Comparison of ENCODE assay signal across 8 cellular contexts in the genomic region with DNA sequence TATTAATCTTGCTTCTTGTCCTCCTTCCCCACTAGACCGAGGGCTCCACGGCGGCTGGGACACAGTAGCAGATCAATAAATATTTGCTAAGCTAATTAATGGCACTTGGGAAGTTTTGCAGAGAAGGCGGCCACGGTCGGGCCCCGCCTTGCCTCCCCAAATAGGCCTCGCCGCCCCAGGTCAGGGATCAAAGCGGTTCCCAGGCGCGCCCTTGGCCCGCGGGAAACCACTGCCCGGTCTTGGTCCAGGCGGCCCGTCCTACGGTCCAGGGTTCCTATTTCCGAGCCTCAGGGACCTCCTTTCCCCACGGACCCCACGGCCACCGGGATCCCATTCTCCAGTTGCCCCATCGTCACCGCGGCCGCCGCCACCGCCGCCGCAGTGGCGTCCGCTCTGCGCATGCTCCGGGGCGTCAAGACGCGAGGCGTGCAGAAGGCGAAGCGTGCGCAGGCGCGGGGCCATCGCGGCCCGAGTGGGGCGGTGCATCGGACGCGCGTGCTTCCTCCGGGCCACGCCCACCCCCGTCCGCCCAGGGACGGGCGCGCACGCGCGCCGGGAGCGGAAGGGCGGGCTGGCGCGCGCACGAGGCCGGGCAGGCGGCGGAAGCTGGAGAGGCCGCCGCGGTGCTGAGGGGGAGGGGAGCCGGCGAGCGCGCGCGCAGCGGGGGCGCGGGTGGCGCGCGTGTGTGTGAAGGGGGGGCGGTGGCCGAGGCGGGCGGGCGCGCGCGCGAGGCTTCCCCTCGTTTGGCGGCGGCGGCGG. TPM values are rescaled to one million over a fixed set of nuclear protein-coding genes. Genes with fewer than 3 reads are reported as not detected.
DNase-seq lines count a peak whose midpoint lies in the region; ATAC-seq, FAIRE-seq and TF ChIP-seq lines count a peak whose summit lies in the region.

A gene (plus strand): TSS at position 717 of the 759 bp plus-strand sequence. CDS start 23,122 bp downstream, outside the sequence.

- TF ChIP-seq CTCF in adrenal gland (IDR thresholded peaks at IDR 0.05) (no peak), heart left ventricle (IDR thresholded peaks at IDR 0.05) (no peak), transverse colon (IDR thresholded peaks at IDR 0.05) (no peak)

- intact Hi-C loops in adrenal gland (cut with DNase I), result no loop called here
- intact Hi-C loops in heart left ventricle (cut with DNase I), result no loop called here
- intact Hi-C loops in transverse colon (cut with DNase I; ENCODE audit: low total_unique reads), result no loop called here

- peaks cover 5 to 18% of the 10 kb centered on the region in 2 donors for H3K4me1 ChIP-seq in adrenal gland (replicated peaks in 1 of 2)
- peaks cover 0 to 23% (median 18%) of the 10 kb centered on the region in 12 donors for H3K4me1 ChIP-seq in heart left ventricle
- peaks cover 5 to 28% (median 19%) of the 10 kb centered on the region in 4 donors for H3K4me1 ChIP-seq in transverse colon

- WGBS in adrenal gland, 4 donors, result 0 to 2% (median 1%) methylated on average over 12 to 100 of the region's 100 CpGs
- 0 to 1% (median 1%) methylated on average over 42 to 100 of the region's 100 CpGs for WGBS in heart left ventricle, 4 donors
- WGBS in transverse colon (ENCODE audit: low coverage in 1 of 2), 2 donors, result 1% methylated on average over 79 of the region's 100 CpGs; no CpG with 5 or more reads in 1 of the 2 donors

- peak; percentile 100 for FAIRE-seq in GM12891 (lab: Jason Lieb, UNC)

- H3K27ac ChIP-seq in adrenal gland (peak within 1 kb of the TSS; percentile 79 to 99 (median 94)), heart left ventricle (peak within 1 kb of the TSS; percentile 92 to 99 (median 96)), transverse colon (peak within 1 kb of the TSS; percentile 93 to 96 (median 94))

- TF ChIP-seq POLR2A in GM12891 (IDR thresholded peaks at IDR 0.05; ENCODE audit: low read depth, low read length), result peak; percentile 79; the same call in 1 of the 2 replicates
- peak; percentile 86 to 98 for TF ChIP-seq POLR2A in adrenal gland (IDR thresholded peaks at IDR 0.05)
- TF ChIP-seq POLR2A in heart left ventricle (IDR thresholded peaks at IDR 0.05), result peak; percentile 34 to 93
- TF ChIP-seq POLR2A in transverse colon (IDR thresholded peaks at IDR 0.05), result peak; percentile 91

- H3K27me3 ChIP-seq in adrenal gland (no peaks in the 10 kb centered on the region), heart left ventricle (no peaks in the 10 kb centered on the region), transverse colon (no peaks in the 10 kb centered on the region)

- DNase-seq in GM12891 (ENCODE audit: insufficient read length, low spot score), result peak; percentile 96
- DNase-seq in NCI-H146 treated with DMSO at 0.1 percent for 48 hours (lab: John Stamatoyannopoulos, UW; ENCODE audit: unreplicated experiment), result peak; percentile 90
- DNase-seq in T-helper 1 cell, result peak; percentile 96 to 100 (median 97)
- peak; percentile 96 to 99 (median 97) for DNase-seq in adrenal gland
- peak; percentile 97 to 100 (median 98) for DNase-seq in heart left ventricle
- DNase-seq in pons (ENCODE audit: low spot score), result peak; percentile 93
- DNase-seq in transverse colon, result peak; percentile 99

- H3K4me3 ChIP-seq in adrenal gland, result peak within 1 kb of the TSS; percentile 62 to 100 (median 76)
- H3K4me3 ChIP-seq in heart left ventricle, result peak within 1 kb of the TSS; percentile 66 to 98 (median 91)
- peak within 1 kb of the TSS; percentile 73 to 98 (median 95) for H3K4me3 ChIP-seq in transverse colon

- H3K36me3 ChIP-seq in adrenal gland (replicated peaks in 1 of 2), result no peaks in the 10 kb centered on the region
- H3K36me3 ChIP-seq in heart left ventricle, result peaks cover 0 to 3% (median 0%) of the 10 kb centered on the region in 9 donors
- H3K36me3 ChIP-seq in transverse colon, result no peaks in the 10 kb centered on the region

- no peak for TF ChIP-seq EP300 in transverse colon (IDR thresholded peaks at IDR 0.05; ENCODE audit: low read depth)

- in situ Hi-C loops in transverse colon (cut with MboI; ENCODE audit: low pct_ligation_motif_present in 1 of 4, low pct_unique_long_range_greater_than_20kb in 1 of 4, low sequenced_read_pairs in 3 of 4), result no loop called here

- ATAC-seq in HG02840 (IDR thresholded peaks at IDR 0.05; ENCODE audit: low FRiP score, unreplicated experiment), result peak; percentile 75
- peak; percentile 93 to 97 (median 96) for ATAC-seq in heart left ventricle

- H3K9me3 ChIP-seq in adrenal gland (replicated peaks in 1 of 3) (no peaks in the 10 kb centered on the region), heart left ventricle (no peaks in the 10 kb centered on the region), transverse colon (no peaks in the 10 kb centered on the region)

TF ChIP-seq in GM12891, 5 proteins besides CTCF, POLR2A, EP300 and RAD21:
- TF ChIP-seq POU2F2 (IDR thresholded peaks at IDR 0.05; ENCODE audit: low read depth, low read length) (peak; percentile 59), PAX5 (IDR thresholded peaks at IDR 0.05; ENCODE audit: insufficient read depth, low read length, severe bottlenecking) (no peak), TAF1 (IDR thresholded peaks at IDR 0.05; ENCODE audit: low read depth, low read length) (peak; percentile 44; the same call in 1 of the 2 replicates), SPI1 (IDR thresholded peaks at IDR 0.05; ENCODE audit: low read depth, low read length) (0 out of 2 replicates have a peak, but pooled peaks have one; percentile 33), POLR2AphosphoS5 (IDR thresholded peaks at IDR 0.05; ENCODE audit: low read depth, low read length) (peak; percentile 87)

RNA-seq across cellular contexts. Expression of the gene that starts here (rescaled TPM):
- polyA plus RNA-seq in GM12891 (2012; ENCODE audit: low read depth, missing spikeins), result 98.5 TPM
- 100 to 1,000 TPM in 1 of 8 donors, 10 to 100 TPM in 7; 53.5 to 114 (median 64.9) TPM for total RNA-seq in adrenal gland
- 100 to 1,000 TPM in 1 of 3 donors, 10 to 100 TPM in 2; 58.8 to 124 (median 80.0) TPM for polyA plus RNA-seq in adrenal gland
- 10 to 100 TPM; 34.1 to 70.9 (median 48.3) TPM for total RNA-seq in heart left ventricle
- 10 to 100 TPM; 49.5 to 62.5 TPM for polyA plus RNA-seq in heart left ventricle
- 100 to 1,000 TPM in 3 of 4 donors, 10 to 100 TPM in 1; 81.9 to 460 (median 118) TPM for total RNA-seq in transverse colon

Comparison
In these comparisons a context has a peak if more than half of its experiments do, and no peak if none do; other contexts are left out.
1. Peak in every context shown above with its lines: DNase-seq, ATAC-seq, H3K4me3 ChIP-seq and H3K27ac ChIP-seq.